In the genomic region with DNA sequence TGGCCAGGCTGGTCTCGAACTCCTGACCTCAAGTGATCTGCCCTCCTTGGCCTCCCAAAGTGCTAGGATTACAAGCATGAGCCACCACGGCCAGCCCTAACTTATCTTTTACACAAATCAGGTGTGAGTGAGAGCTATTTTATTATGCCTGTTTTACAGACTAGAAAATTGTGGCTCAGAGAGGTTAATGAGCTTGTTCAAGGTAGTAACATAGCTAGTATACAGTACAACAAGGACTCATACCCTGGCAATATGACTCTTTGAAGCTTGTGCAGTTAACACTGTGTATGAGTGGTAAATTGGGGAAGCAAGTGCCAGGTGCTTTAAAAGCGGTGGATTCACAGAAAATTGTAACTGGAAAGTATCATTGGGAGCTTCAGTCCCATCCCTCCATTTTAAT, we compare ENCODE assay signal across 1 cellular context.
TF ChIP-seq lines count a peak whose summit lies in the region.

No MANE protein-coding gene starts in this region.

TF ChIP-seq in GM23338, 12 proteins besides CTCF, POLR2A, EP300 and RAD21 (continued from another document):
- TF ChIP-seq, protein P1, sequence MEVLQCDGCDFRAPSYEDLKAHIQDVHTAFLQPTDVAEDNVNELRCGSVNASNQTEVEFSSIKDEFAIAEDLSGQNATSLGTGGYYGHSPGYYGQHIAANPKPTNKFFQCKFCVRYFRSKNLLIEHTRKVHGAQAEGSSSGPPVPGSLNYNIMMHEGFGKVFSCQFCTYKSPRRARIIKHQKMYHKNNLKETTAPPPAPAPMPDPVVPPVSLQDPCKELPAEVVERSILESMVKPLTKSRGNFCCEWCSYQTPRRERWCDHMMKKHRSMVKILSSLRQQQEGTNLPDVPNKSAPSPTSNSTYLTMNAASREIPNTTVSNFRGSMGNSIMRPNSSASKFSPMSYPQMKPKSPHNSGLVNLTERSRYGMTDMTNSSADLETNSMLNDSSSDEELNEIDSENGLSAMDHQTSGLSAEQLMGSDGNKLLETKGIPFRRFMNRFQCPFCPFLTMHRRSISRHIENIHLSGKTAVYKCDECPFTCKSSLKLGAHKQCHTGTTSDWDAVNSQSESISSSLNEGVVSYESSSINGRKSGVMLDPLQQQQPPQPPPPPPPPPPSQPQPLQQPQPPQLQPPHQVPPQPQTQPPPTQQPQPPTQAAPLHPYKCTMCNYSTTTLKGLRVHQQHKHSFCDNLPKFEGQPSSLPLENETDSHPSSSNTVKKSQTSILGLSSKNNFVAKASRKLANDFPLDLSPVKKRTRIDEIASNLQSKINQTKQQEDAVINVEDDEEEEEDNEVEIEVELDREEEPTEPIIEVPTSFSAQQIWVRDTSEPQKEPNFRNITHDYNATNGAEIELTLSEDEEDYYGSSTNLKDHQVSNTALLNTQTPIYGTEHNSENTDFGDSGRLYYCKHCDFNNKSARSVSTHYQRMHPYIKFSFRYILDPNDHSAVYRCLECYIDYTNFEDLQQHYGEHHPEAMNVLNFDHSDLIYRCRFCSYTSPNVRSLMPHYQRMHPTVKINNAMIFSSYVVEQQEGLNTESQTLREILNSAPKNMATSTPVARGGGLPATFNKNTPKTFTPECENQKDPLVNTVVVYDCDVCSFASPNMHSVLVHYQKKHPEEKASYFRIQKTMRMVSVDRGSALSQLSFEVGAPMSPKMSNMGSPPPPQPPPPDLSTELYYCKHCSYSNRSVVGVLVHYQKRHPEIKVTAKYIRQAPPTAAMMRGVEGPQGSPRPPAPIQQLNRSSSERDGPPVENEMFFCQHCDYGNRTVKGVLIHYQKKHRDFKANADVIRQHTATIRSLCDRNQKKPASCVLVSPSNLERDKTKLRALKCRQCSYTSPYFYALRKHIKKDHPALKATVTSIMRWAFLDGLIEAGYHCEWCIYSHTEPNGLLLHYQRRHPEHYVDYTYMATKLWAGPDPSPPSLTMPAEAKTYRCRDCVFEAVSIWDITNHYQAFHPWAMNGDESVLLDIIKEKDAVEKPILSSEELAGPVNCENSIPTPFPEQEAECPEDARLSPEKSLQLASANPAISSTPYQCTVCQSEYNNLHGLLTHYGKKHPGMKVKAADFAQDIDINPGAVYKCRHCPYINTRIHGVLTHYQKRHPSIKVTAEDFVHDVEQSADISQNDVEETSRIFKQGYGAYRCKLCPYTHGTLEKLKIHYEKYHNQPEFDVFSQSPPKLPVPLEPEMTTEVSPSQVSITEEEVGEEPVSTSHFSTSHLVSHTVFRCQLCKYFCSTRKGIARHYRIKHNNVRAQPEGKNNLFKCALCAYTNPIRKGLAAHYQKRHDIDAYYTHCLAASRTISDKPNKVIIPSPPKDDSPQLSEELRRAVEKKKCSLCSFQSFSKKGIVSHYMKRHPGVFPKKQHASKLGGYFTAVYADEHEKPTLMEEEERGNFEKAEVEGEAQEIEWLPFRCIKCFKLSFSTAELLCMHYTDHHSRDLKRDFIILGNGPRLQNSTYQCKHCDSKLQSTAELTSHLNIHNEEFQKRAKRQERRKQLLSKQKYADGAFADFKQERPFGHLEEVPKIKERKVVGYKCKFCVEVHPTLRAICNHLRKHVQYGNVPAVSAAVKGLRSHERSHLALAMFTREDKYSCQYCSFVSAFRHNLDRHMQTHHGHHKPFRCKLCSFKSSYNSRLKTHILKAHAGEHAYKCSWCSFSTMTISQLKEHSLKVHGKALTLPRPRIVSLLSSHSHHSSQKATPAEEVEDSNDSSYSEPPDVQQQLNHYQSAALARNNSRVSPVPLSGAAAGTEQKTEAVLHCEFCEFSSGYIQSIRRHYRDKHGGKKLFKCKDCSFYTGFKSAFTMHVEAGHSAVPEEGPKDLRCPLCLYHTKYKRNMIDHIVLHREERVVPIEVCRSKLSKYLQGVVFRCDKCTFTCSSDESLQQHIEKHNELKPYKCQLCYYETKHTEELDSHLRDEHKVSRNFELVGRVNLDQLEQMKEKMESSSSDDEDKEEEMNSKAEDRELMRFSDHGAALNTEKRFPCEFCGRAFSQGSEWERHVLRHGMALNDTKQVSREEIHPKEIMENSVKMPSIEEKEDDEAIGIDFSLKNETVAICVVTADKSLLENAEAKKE (CRISPR knock-in tag; IDR thresholded peaks at IDR 0.05), result no peak
- TF ChIP-seq CREB1 (CRISPR knock-in tag; IDR thresholded peaks at IDR 0.05; ENCODE audit: low read depth) (no peak), ZNF331 (CRISPR knock-in tag; IDR thresholded peaks at IDR 0.05; ENCODE audit: low read depth) (no peak), EZH2 (IDR thresholded peaks at IDR 0.05; ENCODE audit: low read depth, unreplicated experiment) (no peak), NANOG (IDR thresholded peaks at IDR 0.05; ENCODE audit: borderline replicate concordance) (no peak), STAT1 (IDR thresholded peaks at IDR 0.05; ENCODE audit: unreplicated experiment) (no peak), POLR2AphosphoS5 (IDR thresholded peaks at IDR 0.05; ENCODE audit: low read depth) (no peak)
- TF ChIP-seq, protein P2, sequence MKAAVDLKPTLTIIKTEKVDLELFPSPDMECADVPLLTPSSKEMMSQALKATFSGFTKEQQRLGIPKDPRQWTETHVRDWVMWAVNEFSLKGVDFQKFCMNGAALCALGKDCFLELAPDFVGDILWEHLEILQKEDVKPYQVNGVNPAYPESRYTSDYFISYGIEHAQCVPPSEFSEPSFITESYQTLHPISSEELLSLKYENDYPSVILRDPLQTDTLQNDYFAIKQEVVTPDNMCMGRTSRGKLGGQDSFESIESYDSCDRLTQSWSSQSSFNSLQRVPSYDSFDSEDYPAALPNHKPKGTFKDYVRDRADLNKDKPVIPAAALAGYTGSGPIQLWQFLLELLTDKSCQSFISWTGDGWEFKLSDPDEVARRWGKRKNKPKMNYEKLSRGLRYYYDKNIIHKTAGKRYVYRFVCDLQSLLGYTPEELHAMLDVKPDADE (IDR thresholded peaks at IDR 0.05), result no peak
